ENCODE assay signal across 12 cellular contexts in the genomic region with DNA sequence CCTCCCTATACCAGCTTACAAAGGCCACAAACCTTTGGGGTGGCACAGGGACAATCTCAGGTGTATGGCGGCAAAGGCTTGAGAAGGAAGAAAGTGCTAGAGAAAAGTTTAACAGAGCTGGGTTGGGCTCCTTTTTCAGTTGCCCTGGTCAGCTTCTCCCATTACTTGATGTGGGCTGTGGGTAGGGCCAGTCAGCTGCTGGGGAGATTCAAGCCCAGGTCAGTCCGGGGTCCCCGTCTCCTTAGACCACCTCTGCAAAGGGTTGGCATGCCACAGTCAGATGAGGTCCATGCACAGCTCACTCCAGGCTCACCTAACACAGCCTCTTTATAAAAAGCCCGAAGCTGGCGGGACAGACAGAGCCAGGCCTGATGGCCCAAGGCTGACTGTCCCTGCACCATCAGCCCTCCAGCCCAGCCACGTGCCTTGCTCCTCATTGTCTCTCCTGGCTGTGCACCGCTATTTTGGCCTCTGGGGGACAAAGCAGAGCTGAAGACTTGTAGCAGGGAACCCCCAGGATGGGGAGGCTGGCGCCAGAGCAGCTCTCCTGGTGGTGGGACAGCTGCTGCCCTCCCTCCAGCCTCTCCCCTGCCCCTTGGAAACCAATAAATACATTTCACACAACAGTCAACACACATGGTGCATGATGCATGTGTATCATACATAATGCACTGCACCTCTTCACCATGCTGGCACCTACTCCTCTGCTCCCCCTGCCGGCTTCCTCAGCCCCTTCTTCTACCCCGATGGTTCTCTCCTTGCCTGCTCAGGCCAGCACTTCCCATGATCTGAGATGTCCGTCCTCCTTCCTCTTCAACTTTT.
A peak's percentile ranks its signal among the peaks of the same experiment; 100 is the strongest.
DNase-seq lines count a peak whose midpoint lies in the region; ATAC-seq and TF ChIP-seq lines count a peak whose summit lies in the region.
"Had no signal": no experiment of that assay in that cellular context is flagged by ENCODE, and none has a peak within 500 bp of the region (broad histone marks: within the 10 kb centered on the region; RNA-seq: fewer than 3 reads in every experiment).

No MANE protein-coding gene starts in this region.

- H3K9me3 ChIP-seq in OCI-LY7 (ENCODE audit: low read length): no peaks in the 10 kb centered on the region
- no peaks in the 10 kb centered on the region for H3K9me3 ChIP-seq in gastroesophageal sphincter

- H3K4me1 ChIP-seq in OCI-LY7 (ENCODE audit: insufficient read depth, low read length, poor library complexity, severe bottlenecking) (peaks cover 5% of the 10 kb centered on the region), gastroesophageal sphincter (no peaks in the 10 kb centered on the region)

- H3K9me2 ChIP-seq in OCI-LY7 (ENCODE audit: insufficient read depth, low read length): no peaks in the 10 kb centered on the region

- intact Hi-C loops in OCI-LY7 (cut with micrococcal nuclease; ENCODE audit: unreplicated experiment): no loop called here

- no peak for DNase-seq in BJ (ENCODE audit: low read depth)
- no peak for DNase-seq in GM13977 (ENCODE audit: low spot score)
- peak; percentile 49 for DNase-seq in OCI-LY7 (ENCODE audit: low spot score)
- DNase-seq in GM19240 (ENCODE audit: insufficient read length, low spot score): no peak
- DNase-seq in NCI-H2171 treated with DMSO at 0.1 percent for 48 hours (lab: John Stamatoyannopoulos, UW): no peak
- no peak for DNase-seq in coronary artery (ENCODE audit: low spot score)
- DNase-seq in NCI-H128 (lab: John Stamatoyannopoulos, UW; ENCODE audit: unreplicated experiment): no peak
- DNase-seq: activated CD4-positive, alpha-beta T cell treated with anti-CD3 and anti-CD28 coated beads for 4 hours; DMS153; naive B cell; stimulated activated naive CD4-positive, alpha-beta T cell had no signal

- no peaks in the 10 kb centered on the region for H3K79me2 ChIP-seq in OCI-LY7 (ENCODE audit: insufficient read depth, low read depth, low read length)

- H3K27ac ChIP-seq in OCI-LY7 (ENCODE audit: low read depth, low read length, poor library complexity, severe bottlenecking): no peak overlapping the region
- H3K27ac ChIP-seq in gastroesophageal sphincter: no peak overlapping the region
- no peak overlapping the region for H3K27ac ChIP-seq in coronary artery

- H2AFZ ChIP-seq in OCI-LY7 (ENCODE audit: low read length): no peak overlapping the region

- no TSS peak for BruUV-seq in OCI-LY7 (replicated peaks; lab: Mats Ljungman, UMichigan)

- no peaks in the 10 kb centered on the region for H4K20me1 ChIP-seq in OCI-LY7 (ENCODE audit: insufficient read depth, low read length)

- no peak for TF ChIP-seq EP300 in gastroesophageal sphincter (IDR thresholded peaks at IDR 0.05)

- in situ Hi-C loops in GM13977 (cut with MboI; ENCODE audit: low pct_unique_long_range_greater_than_20kb, low sequenced_read_pairs, unreplicated experiment): no loop called here

- POLR2A ChIA-PET in BJ (lab: Charles Lee) (no interaction called here), OCI-LY7 (lab: Charles Lee) (interaction anchor here (0.5 to 1.0 kb wide), 2 partner anchors 9 to 628 kb away, joined by 3 to 4 read pairs; no protein-coding TSS in a partner anchor)

- peak; percentile 17 for ATAC-seq in gastroesophageal sphincter

- TF ChIP-seq CTCF in BJ (IDR thresholded peaks at IDR 0.05; ENCODE audit: insufficient read depth, low read depth, low read length): 0 out of 2 replicates have a peak, but pooled peaks have one; percentile 23
- TF ChIP-seq CTCF in GM13977 (IDR thresholded peaks at IDR 0.05; ENCODE audit: extremely low read depth, insufficient read depth, missing control alignments): peak; percentile 40
- TF ChIP-seq CTCF in OCI-LY7 (conservative IDR thresholded peaks at IDR 0.05; ENCODE audit: low read length): peak; percentile 75
- no peak for TF ChIP-seq CTCF in gastroesophageal sphincter (IDR thresholded peaks at IDR 0.05)
- no peak for TF ChIP-seq CTCF in coronary artery (IDR thresholded peaks at IDR 0.05)

- CTCF ChIA-PET in BJ (lab: Yijun Ruan, JAX): interaction anchor here (0.7 to 4.2 kb wide), 7 partner anchors 11 to 182 kb away, joined by 3 to 15 read pairs (median 4); no protein-coding TSS in a partner anchor
- CTCF ChIA-PET in OCI-LY7 (lab: Charles Lee; ENCODE audit: unreplicated experiment): no interaction called here

- TF ChIP-seq POLR2A in gastroesophageal sphincter (IDR thresholded peaks at IDR 0.05): no peak

- H3K4me3 ChIP-seq in BJ (ENCODE audit: low read depth, low read length) (no peak overlapping the region), OCI-LY7 (ENCODE audit: low read depth, low read length, poor library complexity, severe bottlenecking) (no peak overlapping the region), gastroesophageal sphincter (no peak overlapping the region), coronary artery (no peak overlapping the region)

- WGBS in gastroesophageal sphincter (ENCODE audit: low coverage in 1 of 2), 2 donors: 75 to 82% methylated on average over 4 to 5 of the region's 11 CpGs

- H3K36me3 ChIP-seq in BJ (ENCODE audit: control insufficient read depth, insufficient read depth, low read length): no peaks in the 10 kb centered on the region
- H3K36me3 ChIP-seq in OCI-LY7 (ENCODE audit: insufficient read depth, low read length): no peaks in the 10 kb centered on the region
- H3K36me3 ChIP-seq in gastroesophageal sphincter: no peaks in the 10 kb centered on the region

- no peak overlapping the region for H3K4me2 ChIP-seq in OCI-LY7 (ENCODE audit: low read length)

- no peaks in the 10 kb centered on the region; the same call in 1 of the 2 replicates for H3K27me3 ChIP-seq in BJ (ENCODE audit: control insufficient read depth, insufficient read depth, low read length)
- no peaks in the 10 kb centered on the region for H3K27me3 ChIP-seq in gastroesophageal sphincter

Comparison
In these comparisons a context has a peak if more than half of its experiments do, and no peak if none do; other contexts are left out.
1. CTCF ChIP-seq: peak in BJ (single experiment), GM13977 (single experiment) and OCI-LY7 (single experiment); none in gastroesophageal sphincter (0 of 4) and coronary artery (single experiment).